Comparison of ENCODE assay signal across 8 cellular contexts in genomic region chr1:16032388-16033100, GRCh38. TPM values are rescaled to one million over a fixed set of nuclear protein-coding genes. Genes with fewer than 3 reads are reported as not detected.
DNase-seq lines count a peak whose midpoint lies in the region; ATAC-seq and TF ChIP-seq lines count a peak whose summit lies in the region.

No MANE protein-coding gene starts in this region.

- no peak overlapping the region for H3K4me3 Mint-ChIP-seq in chondrocyte (ENCODE audit: unreplicated experiment)

- H3K27ac ChIP-seq in VCaP: no peak overlapping the region

- no peaks in the 10 kb centered on the region for H3K9me3 Mint-ChIP-seq in chondrocyte (ENCODE audit: low read depth)

- no peak overlapping the region for H3K27ac Mint-ChIP-seq in chondrocyte (ENCODE audit: unreplicated experiment)

- H3K36me3 Mint-ChIP-seq in chondrocyte (ENCODE audit: low read depth): no peaks in the 10 kb centered on the region

- H3K27me3 Mint-ChIP-seq in chondrocyte (ENCODE audit: low read depth): peaks cover 7% of the 10 kb centered on the region

- peaks cover 7% of the 10 kb centered on the region for H3K4me1 Mint-ChIP-seq in chondrocyte (ENCODE audit: low read depth)

- DNase-seq in COLO829 (ENCODE audit: low spot score) (peak; percentile 90), NCI-H146 treated with DMSO at 0.1 percent for 48 hours (lab: John Stamatoyannopoulos, UW; ENCODE audit: unreplicated experiment) (peak; percentile 36), chondrocyte (ENCODE audit: low spot score) (no peak), left kidney (ENCODE audit: low read depth, low spot score) (peak; percentile 95)
- peak; percentile 57 for DNase-seq in stimulated activated CD4-positive, alpha-beta T cell treated with anti-CD3 and anti-CD28 coated beads, Interleukin-4, amount 100 ng/mL, for 1 hour

- TF ChIP-seq CTCF in VCaP (conservative IDR thresholded peaks at IDR 0.05): peak; percentile 87
- peak; percentile 93 for TF ChIP-seq CTCF in chondrocyte (IDR thresholded peaks at IDR 0.05)

- ATAC-seq in GM21825 (IDR thresholded peaks at IDR 0.05; ENCODE audit: unreplicated experiment) (peak; percentile 57), GM18907 (IDR thresholded peaks at IDR 0.05; ENCODE audit: unreplicated experiment) (no peak)

RNA-seq across cellular contexts. Expression of gene CLCNKA, which starts 10.7 kb away (rescaled TPM):
- 0.12 to 0.31 TPM (median 0.21 TPM) in 3 replicates for total RNA-seq in chondrocyte

RNA-seq across cellular contexts. Expression of gene CLCNKB, which starts 11.0 kb away (rescaled TPM):
- 0.57 to 0.69 TPM in 2 of 3 replicates, not detected in the other for total RNA-seq in chondrocyte

RNA-seq across cellular contexts. Expression of gene HSPB7, which starts 14.7 kb away (rescaled TPM):
- 61.2 to 160 TPM (median 160 TPM) in 3 replicates for total RNA-seq in chondrocyte

RNA-seq across cellular contexts. Expression of gene SRARP, which starts 28.5 kb away (rescaled TPM):
- total RNA-seq in chondrocyte: not detected in 3 replicates

RNA-seq across cellular contexts. Expression of gene FAM131C, which starts 40.9 kb away (rescaled TPM):
- 0.24 to 0.72 TPM (median 0.70 TPM) in 3 replicates for total RNA-seq in chondrocyte
